ENCODE assay signal across 1 cellular context in genomic region chr1:117366982-117367768, GRCh38.
TF ChIP-seq lines count a peak whose summit lies in the region.

TSS of gene MAN1A2 (plus strand) at chr1:117367449. CDS start at chr1:117368184, 735 bp downstream.

TF ChIP-seq in HepG2, 621 proteins besides CTCF, POLR2A, EP300 and RAD21 (continued from another document and continues in another):
- TF ChIP-seq ZBTB40 (IDR thresholded peaks at IDR 0.05) = no peak
- TF ChIP-seq ZBTB40 (CRISPR knock-in tag; IDR thresholded peaks at IDR 0.05) = no peak; the same call in 1 of the 2 replicates
- TF ChIP-seq ZFP62 (CRISPR knock-in tag; IDR thresholded peaks at IDR 0.05) = no peak
- TF ChIP-seq THAP8 (CRISPR knock-in tag; IDR thresholded peaks at IDR 0.05; ENCODE audit: borderline replicate concordance) = peak; percentile 94
- no peak for TF ChIP-seq GPBP1L1 (CRISPR knock-in tag; IDR thresholded peaks at IDR 0.05)
- TF ChIP-seq MZF1 (CRISPR knock-in tag; IDR thresholded peaks at IDR 0.05; ENCODE audit: borderline replicate concordance) = no peak
- TF ChIP-seq ZNF431 (CRISPR knock-in tag; IDR thresholded peaks at IDR 0.05; ENCODE audit: borderline replicate concordance, low read depth) = peak; percentile 56; the same call in 1 of the 2 replicates
- peak; percentile 65; the same call in 1 of the 2 replicates for TF ChIP-seq IKZF5 (CRISPR knock-in tag; IDR thresholded peaks at IDR 0.05)
- no peak for TF ChIP-seq ZNF143 (CRISPR knock-in tag; IDR thresholded peaks at IDR 0.05)
- TF ChIP-seq BRCA1 (CRISPR knock-in tag; IDR thresholded peaks at IDR 0.05) = no peak
- TF ChIP-seq SAP130 (CRISPR knock-in tag; IDR thresholded peaks at IDR 0.05; ENCODE audit: low read depth) = peak; percentile 85
- TF ChIP-seq ZNF354B (CRISPR knock-in tag; IDR thresholded peaks at IDR 0.05) = no peak
- TF ChIP-seq SALL2 (CRISPR knock-in tag; IDR thresholded peaks at IDR 0.05) = no peak
- TF ChIP-seq KDM6A (CRISPR knock-in tag; IDR thresholded peaks at IDR 0.05; ENCODE audit: low read depth) = no peak
- no peak for TF ChIP-seq ZBTB42 (CRISPR knock-in tag; IDR thresholded peaks at IDR 0.05)
- no peak; the same call in 1 of the 2 replicates for TF ChIP-seq MXD3 (CRISPR knock-in tag; IDR thresholded peaks at IDR 0.05)
- TF ChIP-seq ZNF263 (CRISPR knock-in tag; IDR thresholded peaks at IDR 0.05) = peak; percentile 99
- TF ChIP-seq RARA (CRISPR knock-in tag; IDR thresholded peaks at IDR 0.05) = peak; percentile 34; the same call in 1 of the 2 replicates
- peak; percentile 57; the same call in 1 of the 2 replicates for TF ChIP-seq HOXA5 (CRISPR knock-in tag; IDR thresholded peaks at IDR 0.05)
- no peak for TF ChIP-seq JUN (CRISPR knock-in tag; IDR thresholded peaks at IDR 0.05)
- TF ChIP-seq ZNF639 (CRISPR knock-in tag; conservative IDR thresholded peaks at IDR 0.05) = no peak; the same call in none of the 2 replicates
- no peak for TF ChIP-seq ZNF597 (CRISPR knock-in tag; IDR thresholded peaks at IDR 0.05)
- no peak for TF ChIP-seq MLXIP (CRISPR knock-in tag; IDR thresholded peaks at IDR 0.05; ENCODE audit: borderline replicate concordance)
- TF ChIP-seq XRCC5 (optimal IDR thresholded peaks at IDR 0.05; ENCODE audit: low read length) = peak; percentile 8
- no peak for TF ChIP-seq U2AF2 (IDR thresholded peaks at IDR 0.05; ENCODE audit: low read depth, low read length)
- TF ChIP-seq CSRNP2 (CRISPR knock-in tag; conservative IDR thresholded peaks at IDR 0.05; ENCODE audit: low read depth) = 0 out of 2 replicates have a peak, but pooled peaks have one; percentile 41
- TF ChIP-seq ZNF660 (CRISPR knock-in tag; IDR thresholded peaks at IDR 0.05; ENCODE audit: borderline replicate concordance, low read depth) = no peak
- no peak for TF ChIP-seq FOXO1 (CRISPR knock-in tag; IDR thresholded peaks at IDR 0.05)
- TF ChIP-seq ZFP36L1 (CRISPR knock-in tag; IDR thresholded peaks at IDR 0.05) = no peak
- no peak for TF ChIP-seq ZNF337 (CRISPR knock-in tag; IDR thresholded peaks at IDR 0.05; ENCODE audit: borderline replicate concordance, low read depth)
- no peak for TF ChIP-seq CCAR2 (optimal IDR thresholded peaks at IDR 0.05; ENCODE audit: low read depth, low read length)
- TF ChIP-seq MLLT10 (CRISPR knock-in tag; IDR thresholded peaks at IDR 0.05) = no peak
- 0 out of 2 replicates have a peak, but pooled peaks have one; percentile 23 for TF ChIP-seq ZSCAN12 (CRISPR knock-in tag; IDR thresholded peaks at IDR 0.05)
- no peak for TF ChIP-seq ZNF124 (CRISPR knock-in tag; IDR thresholded peaks at IDR 0.05)
- TF ChIP-seq ZNF441 (CRISPR knock-in tag; IDR thresholded peaks at IDR 0.05; ENCODE audit: borderline replicate concordance) = no peak
- peak; percentile 39; the same call in 1 of the 2 replicates for TF ChIP-seq RXRA (CRISPR knock-in tag; IDR thresholded peaks at IDR 0.05)
- no peak for TF ChIP-seq ZBTB38 (CRISPR knock-in tag; IDR thresholded peaks at IDR 0.05)
- no peak for TF ChIP-seq MTERF4 (CRISPR knock-in tag; IDR thresholded peaks at IDR 0.05)
